ENCODE assay signal across 23 cellular contexts in genomic region chr20:51439160-51439689, GRCh38.
DNase-seq lines count a peak whose midpoint lies in the region; ATAC-seq and TF ChIP-seq lines count a peak whose summit lies in the region.
"Had no signal": no experiment of that assay in that cellular context is flagged by ENCODE, and none has a peak within 500 bp of the region (broad histone marks: within the 10 kb centered on the region; RNA-seq: fewer than 3 reads in every experiment).

No MANE protein-coding gene starts in this region.

- H2BK5ac ChIP-seq in IMR-90 (ENCODE audit: low read depth, low read length, poor library complexity, severe bottlenecking) (no peak overlapping the region), mesenchymal stem cell (ENCODE audit: low read depth, low read length, poor library complexity, severe bottlenecking) (no peak overlapping the region)

- H3K4me1 Mint-ChIP-seq in activated CD8-positive, alpha-beta T cell treated with anti-CD3 and anti-CD28 coated beads, Interleukin-2, amount 10 ng/mL, durations not matched to agents 7 days and 5 days (ENCODE audit: low read depth): peaks cover 42% of the 10 kb centered on the region
- H3K4me1 Mint-ChIP-seq in GM23338: peaks cover 6% of the 10 kb centered on the region; the same call in 1 of the 3 replicates

- H3K4ac ChIP-seq in IMR-90 (ENCODE audit: low read depth, low read length) (no peak overlapping the region), mesenchymal stem cell (ENCODE audit: low read depth in 1 of 2, low read length in 2 of 2) (peak overlapping the region; percentile 47 to 53)

- no peaks in the 10 kb centered on the region for H3K27me3 Mint-ChIP-seq in activated CD8-positive, alpha-beta T cell treated with anti-CD3 and anti-CD28 coated beads, Interleukin-2, amount 10 ng/mL, durations not matched to agents 7 days and 5 days (ENCODE audit: low read depth)
- peaks cover 5% of the 10 kb centered on the region for H3K27me3 Mint-ChIP-seq in GM23338 (ENCODE audit: insufficient read depth, low read depth, poor library complexity)

- dilution Hi-C loops in IMR-90 (cut with HindIII; ENCODE audit: low sequenced_read_pairs, unreplicated experiment): no loop called here

- H3K4me1 ChIP-seq in IMR-90 (ENCODE audit: control insufficient read depth, insufficient read depth, low read length) (peaks cover 2% of the 10 kb centered on the region), mesenchymal stem cell (ENCODE audit: control insufficient read depth, insufficient read depth, low read depth, low read length) (peaks cover 4% of the 10 kb centered on the region), GM23338 (ENCODE audit: insufficient read depth) (no peaks in the 10 kb centered on the region; the same call in 1 of the 2 replicates)

- intact Hi-C loops in IMR-90 (cut with micrococcal nuclease): no loop called here

- no peak overlapping the region for H2BK120ac ChIP-seq in IMR-90 (ENCODE audit: low read depth, low read length)
- no peak overlapping the region for H2BK120ac ChIP-seq in mesenchymal stem cell (ENCODE audit: low read depth, low read length)

- H3K27ac ChIP-seq in IMR-90 (ENCODE audit: insufficient read depth, low read length): no peak overlapping the region
- no peak overlapping the region for H3K27ac ChIP-seq in mesenchymal stem cell (ENCODE audit: low read length, poor library complexity, severe bottlenecking)
- H3K27ac ChIP-seq in GM23338 (ENCODE audit: low read depth): no peak overlapping the region
- H3K27ac ChIP-seq: gastrocnemius medialis, sigmoid colon, stomach had no signal

- POLR2A ChIA-PET in IMR-90 (lab: Charles Lee; ENCODE audit: unreplicated experiment): no interaction called here
- POLR2A ChIA-PET in activated CD8-positive, alpha-beta T cell treated with anti-CD3 and anti-CD28 coated beads, Interleukin-2, amount 10 ng/mL, durations not matched to agents 7 days and 5 days (lab: Charles Lee): interaction anchor here (0.6 kb wide), 1 partner anchor 83 kb away, joined by 3 read pairs; no protein-coding TSS in a partner anchor

- H4K20me1 ChIP-seq in IMR-90 (ENCODE audit: insufficient read depth, low read length) (no peaks in the 10 kb centered on the region), GM23338 (replicated peaks; ENCODE audit: insufficient read depth) (no peaks in the 10 kb centered on the region)

- no peak overlapping the region for H2BK15ac ChIP-seq in IMR-90 (ENCODE audit: low read depth, low read length)
- H2BK15ac ChIP-seq in mesenchymal stem cell (ENCODE audit: low read depth, poor library complexity, severe bottlenecking): peak overlapping the region; percentile 65

- no peak overlapping the region for H3K4me3 Mint-ChIP-seq in activated CD8-positive, alpha-beta T cell treated with anti-CD3 and anti-CD28 coated beads, Interleukin-2, amount 10 ng/mL, durations not matched to agents 7 days and 5 days
- no peak overlapping the region for H3K4me3 Mint-ChIP-seq in GM23338

- H3K27me3 ChIP-seq in IMR-90 (ENCODE audit: control insufficient read depth, insufficient read depth, low read length): no peaks in the 10 kb centered on the region
- no peaks in the 10 kb centered on the region for H3K27me3 ChIP-seq in mesenchymal stem cell (ENCODE audit: control insufficient read depth in 1 of 2, insufficient read depth in 1 of 2, low read length in 2 of 2)
- H3K27me3 ChIP-seq in GM23338 (ENCODE audit: insufficient read depth): no peaks in the 10 kb centered on the region
- H3K27me3 ChIP-seq: gastrocnemius medialis, sigmoid colon, stomach had no signal

- BruUV-seq in IMR-90 (replicated peaks; lab: Mats Ljungman, UMichigan): no TSS peak

- peaks cover 10% of the 10 kb centered on the region for H3K9me1 ChIP-seq in IMR-90 (ENCODE audit: insufficient read depth, low read length)

- H3K4me2 ChIP-seq in IMR-90 (ENCODE audit: low read depth, low read length) (no peak overlapping the region), mesenchymal stem cell (ENCODE audit: low read length, poor library complexity, severe bottlenecking) (no peak overlapping the region), GM23338 (no peak overlapping the region)

- H4K91ac ChIP-seq in IMR-90 (ENCODE audit: insufficient read depth, low read depth, low read length) (no peak overlapping the region), mesenchymal stem cell (ENCODE audit: low read length) (peak overlapping the region; percentile 74)

- no peak overlapping the region for H2AK9ac ChIP-seq in IMR-90 (replicated peaks; ENCODE audit: low read depth, low read length, poor library complexity)

- no peak overlapping the region for H3K56ac ChIP-seq in IMR-90 (ENCODE audit: extremely low read depth, insufficient read depth, low read length)

- H3K9me3 Mint-ChIP-seq in activated CD8-positive, alpha-beta T cell treated with anti-CD3 and anti-CD28 coated beads, Interleukin-2, amount 10 ng/mL, durations not matched to agents 7 days and 5 days (ENCODE audit: insufficient read depth): no peaks in the 10 kb centered on the region
- no peaks in the 10 kb centered on the region for H3K9me3 Mint-ChIP-seq in GM23338
- H3K9me3 Mint-ChIP-seq: activated naive CD4-positive, alpha-beta T cell treated with anti-CD3 and anti-CD28 coated beads, Interleukin-2, amount 50 U/mL, for 72 hours had no signal

- no peak overlapping the region for H4K5ac ChIP-seq in IMR-90 (ENCODE audit: low read depth, low read length)

- H3K9ac ChIP-seq in IMR-90 (ENCODE audit: low read depth, low read length): no peak overlapping the region
- no peak overlapping the region for H3K9ac ChIP-seq in mesenchymal stem cell (ENCODE audit: low read length)

- TF ChIP-seq RAD21 in IMR-90 (IDR thresholded peaks at IDR 0.05; ENCODE audit: low read length): no peak

- no peak overlapping the region for H3K18ac ChIP-seq in IMR-90 (ENCODE audit: low read depth, low read length)
- peak overlapping the region; percentile 44 to 60 for H3K18ac ChIP-seq in mesenchymal stem cell (ENCODE audit: low read depth in 1 of 2, low read length in 2 of 2)

- H3K36me3 ChIP-seq in IMR-90 (ENCODE audit: control insufficient read depth, insufficient read depth, low read length) (no peaks in the 10 kb centered on the region), mesenchymal stem cell (ENCODE audit: control insufficient read depth in 1 of 2, insufficient read depth in 2 of 2, low read depth in 1 of 2, low read length in 2 of 2) (no peaks in the 10 kb centered on the region), GM23338 (ENCODE audit: insufficient read depth) (no peaks in the 10 kb centered on the region)
- H3K36me3 ChIP-seq: sigmoid colon had no signal

- WGBS in IMR-90 (ENCODE audit: extremely low coverage in 2 of 2, insufficient read length in 1 of 2), 2 experiments: 94% methylated on average over 3 of the region's 9 CpGs; no CpG with 5 or more reads in 1 of the 2 experiments
- WGBS in mesenchymal stem cell: 95% methylated on average over 9 of the region's 9 CpGs

- H2BK20ac ChIP-seq in IMR-90 (ENCODE audit: low read depth, low read length): no peak overlapping the region

- no peak overlapping the region for H3K23ac ChIP-seq in IMR-90 (ENCODE audit: low read depth, low read length)
- no peak overlapping the region for H3K23ac ChIP-seq in mesenchymal stem cell (ENCODE audit: low read length in 2 of 2)

- ATAC-seq in IMR-90 (ENCODE audit: low read depth): no peak
- no peak for ATAC-seq in activated CD8-positive, alpha-beta T cell treated with anti-CD3 and anti-CD28 coated beads, Interleukin-2, amount 10 ng/mL, durations not matched to agents 7 days and 5 days
- ATAC-seq in GM23338: no peak
- ATAC-seq in omental fat pad (ENCODE audit: low FRiP score): no peak
- ATAC-seq: activated naive CD4-positive, alpha-beta T cell treated with anti-CD3 and anti-CD28 coated beads, Interleukin-2, amount 50 U/mL, for 72 hours; gastrocnemius medialis had no signal

- H3K79me2 ChIP-seq in GM23338 (replicated peaks; ENCODE audit: insufficient read depth): no peaks in the 10 kb centered on the region

- H4K8ac ChIP-seq in IMR-90 (ENCODE audit: low read depth in 2 of 2, low read length in 2 of 2): no peak overlapping the region
- H4K8ac ChIP-seq in mesenchymal stem cell (ENCODE audit: low read length): peak overlapping the region; percentile 66

- TF ChIP-seq CTCF in IMR-90 (conservative IDR thresholded peaks at IDR 0.05; ENCODE audit: low read depth, low read length) (no peak), GM23338 (conservative IDR thresholded peaks at IDR 0.05; ENCODE audit: low read depth in 2 of 2) (no peak), GM20000 (IDR thresholded peaks at IDR 0.05; ENCODE audit: extremely low read depth, missing control alignments) (no peak), omental fat pad (IDR thresholded peaks at IDR 0.05) (no peak)

- CTCF ChIA-PET in IMR-90 (lab: Yijun Ruan, JAX): no interaction called here
- CTCF ChIA-PET in activated CD8-positive, alpha-beta T cell treated with anti-CD3 and anti-CD28 coated beads, Interleukin-2, amount 10 ng/mL, durations not matched to agents 7 days and 5 days (lab: Charles Lee): no interaction called here

- H3K14ac ChIP-seq in IMR-90 (replicated peaks; ENCODE audit: low read depth, low read length) (no peak overlapping the region; the same call in 1 of the 2 replicates), mesenchymal stem cell (ENCODE audit: low read length in 2 of 2) (peak overlapping the region in 1 of 2 experiments; percentile 64)

- no peak for TF ChIP-seq POLR2A in IMR-90 (IDR thresholded peaks at IDR 0.05; ENCODE audit: low read depth, low read length)

- H2AK5ac ChIP-seq in IMR-90 (ENCODE audit: low read depth, low read length): peak overlapping the region; percentile 4
- H2AK5ac ChIP-seq in mesenchymal stem cell (ENCODE audit: low read length, severe bottlenecking): no peak overlapping the region

- peak overlapping the region; percentile 67 to 92 for H2BK12ac ChIP-seq in mesenchymal stem cell (ENCODE audit: low read length in 2 of 2)

- peak; percentile 23 for DNase-seq in Ammon's horn (ENCODE audit: low spot score)
- DNase-seq in IMR-90: no peak
- no peak for DNase-seq in activated CD8-positive, alpha-beta T cell treated with anti-CD3 and anti-CD28 coated beads, Interleukin-2, amount 10 ng/mL, durations not matched to agents 7 days and 5 days
- no peak for DNase-seq in mesenchymal stem cell
- DNase-seq in GM23338 (ENCODE audit: low spot score): no peak
- no peak for DNase-seq in GM20000 (ENCODE audit: low spot score)
- no peak for DNase-seq in DMS53 treated with DMSO at 0.1 percent for 48 hours (lab: John Stamatoyannopoulos, UW; ENCODE audit: unreplicated experiment)
- no peak for DNase-seq in omental fat pad (ENCODE audit: low spot score)
- DNase-seq: ACHN; activated T-cell treated with anti-CD3 and anti-CD28 coated beads, Interleukin-2, amount 50 U/mL, for 1 hour; dermis blood vessel endothelial cell; erythroblast; gastrocnemius medialis; HCEC 1CT; NCI-H1048; NCI-H2081 treated with DMSO at 0.1 percent for 48 hours; NCI-H524; OCI-M1; SHP77 treated with DMSO at 0.1 percent for 48 hours; sigmoid colon; stomach; T-helper 9 cell had no signal

- H3K36me3 Mint-ChIP-seq in activated CD8-positive, alpha-beta T cell treated with anti-CD3 and anti-CD28 coated beads, Interleukin-2, amount 10 ng/mL, durations not matched to agents 7 days and 5 days (ENCODE audit: low read depth): peaks cover 73% of the 10 kb centered on the region
- no peaks in the 10 kb centered on the region for H3K36me3 Mint-ChIP-seq in GM23338 (ENCODE audit: low read depth)

- in situ Hi-C loops in IMR-90 (cut with MboI; ENCODE audit: low sequenced_read_pairs): no loop called here

- H3K79me1 ChIP-seq in IMR-90 (ENCODE audit: low read depth in 1 of 2, low read length in 2 of 2) (no peaks in the 10 kb centered on the region), mesenchymal stem cell (replicated peaks; ENCODE audit: low read length, poor library complexity, severe bottlenecking) (no peaks in the 10 kb centered on the region)

- H3F3A ChIP-seq in GM23338 (replicated peaks; ENCODE audit: low read depth): no peaks in the 10 kb centered on the region

- H2AFZ ChIP-seq in IMR-90 (replicated peaks; ENCODE audit: low read length, poor library complexity): no peak overlapping the region
- H2AFZ ChIP-seq in mesenchymal stem cell (ENCODE audit: low read depth, low read length): no peak overlapping the region
- no peak overlapping the region for H2AFZ ChIP-seq in GM23338

- H3K4me3 ChIP-seq in IMR-90 (ENCODE audit: insufficient read depth, low read depth, low read length): no peak overlapping the region
- H3K4me3 ChIP-seq in mesenchymal stem cell (ENCODE audit: insufficient read depth in 1 of 2, low read depth in 1 of 2, low read length in 2 of 2): no peak overlapping the region
- H3K4me3 ChIP-seq in GM23338: no peak overlapping the region
- H3K4me3 ChIP-seq: gastrocnemius medialis, sigmoid colon, stomach had no signal

- H3K9me3 ChIP-seq in IMR-90 (ENCODE audit: control insufficient read depth, insufficient read depth, low read length) (no peaks in the 10 kb centered on the region), mesenchymal stem cell (ENCODE audit: control insufficient read depth, low read length) (no peaks in the 10 kb centered on the region)
- H3K9me3 ChIP-seq: gastrocnemius medialis, sigmoid colon, stomach had no signal

- peak overlapping the region; percentile 35 for H3K27ac Mint-ChIP-seq in activated CD8-positive, alpha-beta T cell treated with anti-CD3 and anti-CD28 coated beads, Interleukin-2, amount 10 ng/mL, durations not matched to agents 7 days and 5 days
- H3K27ac Mint-ChIP-seq in GM23338: no peak overlapping the region

- H3K9me2 ChIP-seq in GM23338 (ENCODE audit: insufficient read depth): peaks cover 15% of the 10 kb centered on the region; the same call in 1 of the 2 replicates
